Comparison of ENCODE assay signal across 1 cellular context in genomic region chr6:106108129-106108528, GRCh38.
TF ChIP-seq lines count a peak whose summit lies in the region.

No MANE protein-coding gene starts in this region.

TF ChIP-seq in GM12878, 131 proteins besides CTCF, POLR2A, EP300 and RAD21 (continued from another document):
- TF ChIP-seq ZNF687 (IDR thresholded peaks at IDR 0.05) (no peak), POLR2AphosphoS5 (IDR thresholded peaks at IDR 0.05; ENCODE audit: low read length) (no peak), MTA2 (IDR thresholded peaks at IDR 0.05; ENCODE audit: low read depth) (no peak), POLR2AphosphoS2 (IDR thresholded peaks at IDR 0.05; ENCODE audit: low read depth, low read length) (no peak), TCF3 (IDR thresholded peaks at IDR 0.05; ENCODE audit: borderline replicate concordance, insufficient read depth, low read depth, low read length) (no peak), SREBF2 (IDR thresholded peaks at IDR 0.05; ENCODE audit: low read length) (no peak), CBX5 (IDR thresholded peaks at IDR 0.05; ENCODE audit: low read depth) (no peak), CEBPB (IDR thresholded peaks at IDR 0.05; ENCODE audit: borderline replicate concordance in 1 of 2, low read depth in 2 of 2, low read length in 2 of 2) (no peak), BCL3 (IDR thresholded peaks at IDR 0.05; ENCODE audit: borderline replicate concordance, insufficient read depth, low read depth, low read length, poor library complexity, severe bottlenecking) (no peak), EZH2 (IDR thresholded peaks at IDR 0.05; ENCODE audit: borderline replicate concordance, control insufficient read depth, low read depth, low read length) (no peak), BCL11A (IDR thresholded peaks at IDR 0.05; ENCODE audit: low read depth, low read length) (no peak), TARDBP (IDR thresholded peaks at IDR 0.05; ENCODE audit: borderline replicate concordance) (no peak), NR2C2 (IDR thresholded peaks at IDR 0.05; ENCODE audit: borderline replicate concordance, control insufficient read depth, insufficient read length, low read depth) (no peak)
